Comparison of ENCODE assay signal across 8 cellular contexts in genomic region chr20:31547017-31547675, GRCh38. TPM values are rescaled to one million over a fixed set of nuclear protein-coding genes. Genes with fewer than 3 reads are reported as not detected.
DNase-seq lines count a peak whose midpoint lies in the region; ATAC-seq and TF ChIP-seq lines count a peak whose summit lies in the region.

No MANE protein-coding gene starts in this region.

- H3K27ac ChIP-seq in A673 (ENCODE audit: low read depth, low read length, poor library complexity, severe bottlenecking) (peak overlapping the region; percentile 91), dorsolateral prefrontal cortex (peak overlapping the region in 54 of 59 donors; percentile 15 to 93 (median 79)), right lobe of liver (peak overlapping the region; percentile 62 to 73 (median 67))

- ATAC-seq in GM18520 (IDR thresholded peaks at IDR 0.05; ENCODE audit: unreplicated experiment) (peak; percentile 66), HG03097 (IDR thresholded peaks at IDR 0.05; ENCODE audit: low FRiP score, unreplicated experiment) (peak; percentile 68), right lobe of liver (peak; percentile 79 to 93 (median 88))

- CTCF ChIA-PET in A673 (lab: Charles Lee): interaction anchor here (0.6 kb wide), 2 partner anchors 11 to 253 kb away, joined by 5 to 12 read pairs; no protein-coding TSS in a partner anchor

- POLR2A ChIA-PET in A673 (lab: Charles Lee; ENCODE audit: low non-redundant PET): no interaction called here

- H3K36me3 ChIP-seq in A673 (ENCODE audit: insufficient read depth, low read length, poor library complexity, severe bottlenecking) (peaks cover 30% of the 10 kb centered on the region), right lobe of liver (peaks cover 0 to 37% (median 21%) of the 10 kb centered on the region in 4 donors)

- BruUV-seq in A673 (replicated peaks; lab: Mats Ljungman, UMichigan): no TSS peak

- H3K4me3 ChIP-seq in A673 (ENCODE audit: low read depth, low read length, poor library complexity, severe bottlenecking) (peak overlapping the region; percentile 60), dorsolateral prefrontal cortex (peak overlapping the region; percentile 7 to 81 (median 64)), right lobe of liver (peak overlapping the region; percentile 32 to 60 (median 55))

- H3K27me3 ChIP-seq in A673 (replicated peaks; ENCODE audit: insufficient read depth, low read depth, low read length, poor library complexity) (no peaks in the 10 kb centered on the region), dorsolateral prefrontal cortex (no peaks in the 10 kb centered on the region), right lobe of liver (no peaks in the 10 kb centered on the region)

- WGBS in right lobe of liver (ENCODE audit: insufficient coverage, low coverage, low lambda C conversion rate, missing lambda C conversion rate): 46% methylated on average over 11 of the region's 36 CpGs

- H3K4me1 ChIP-seq in A673 (ENCODE audit: insufficient read depth, low read length, poor library complexity, severe bottlenecking) (peaks cover 4% of the 10 kb centered on the region), right lobe of liver (peaks cover 0 to 4% (median 0%) of the 10 kb centered on the region in 4 donors)

- H3K9me3 ChIP-seq in A673 (ENCODE audit: low read depth, low read length, poor library complexity, severe bottlenecking) (no peaks in the 10 kb centered on the region), right lobe of liver (no peaks in the 10 kb centered on the region)

- TF ChIP-seq POLR2A in right lobe of liver (IDR thresholded peaks at IDR 0.05): peak; percentile 54

- intact Hi-C loops in A673 (cut with micrococcal nuclease; ENCODE audit: unreplicated experiment): no loop called here
- intact Hi-C loops in dorsolateral prefrontal cortex (cut with DNase I): loop anchor here in 1 of 2 donors (5.0 kb wide), 1 partner anchor 35 kb away; the partner anchor contains the start of gene HM13
- intact Hi-C loops in right lobe of liver (cut with DNase I): no loop called here

- TF ChIP-seq CTCF in A673 (conservative IDR thresholded peaks at IDR 0.05; ENCODE audit: low read depth, low read length) (no peak), dorsolateral prefrontal cortex (IDR thresholded peaks at IDR 0.05 in 54 of 56, conservative IDR thresholded peaks at IDR 0.05 in 2 of 56; ENCODE audit: low read depth in 1 of 56, partially characterized antibody in 56 of 56) (peak in 38 of 56 donors; percentile 7 to 52 (median 26)), right lobe of liver (IDR thresholded peaks at IDR 0.05) (no peak)

- DNase-seq in A673 (ENCODE audit: low spot score) (peak; percentile 91), NCI-H510A treated with DMSO at 0.1 percent for 48 hours (lab: John Stamatoyannopoulos, UW) (peak; percentile 84), dorsolateral prefrontal cortex (peak; percentile 71 to 86 (median 80)), right lobe of liver (peak; percentile 84 to 88 (median 86))
- DNase-seq in activated CD4-positive, alpha-beta T cell treated with anti-CD3 and anti-CD28 coated beads, Interleukin-2, amount 50 U/mL, for 24 hours (ENCODE audit: low read depth in 1 of 2, low spot score in 1 of 2): peak; percentile 58 to 78
- DNase-seq in stimulated activated CD4-positive, alpha-beta T cell treated with anti-CD3 and anti-CD28 coated beads, Interleukin-4, amount 100 ng/mL, for 24 hours: peak; percentile 83

RNA-seq across cellular contexts. Expression of gene HM13, which starts 32.9 kb away (rescaled TPM):
- total RNA-seq in A673 (2021) (182 and 196 TPM in 2 replicates), dorsolateral prefrontal cortex (100 to 1,000 TPM in 39 of 120 experiments, 10 to 100 TPM in 81; 70.0 to 134 (median 94.9) TPM), right lobe of liver (100 to 1,000 TPM in 5 of 6 experiments, 10 to 100 TPM in 1; 78.1 to 141 (median 114) TPM)

RNA-seq across cellular contexts. Expression of gene ID1, which starts 57.9 kb away (rescaled TPM):
- 24.6 and 39.3 TPM in 2 replicates for total RNA-seq in A673 (2021)
- total RNA-seq in dorsolateral prefrontal cortex: 100 to 1,000 TPM in 1 of 120 experiments, 10 to 100 TPM in 117, 1 to 10 TPM in 2; 8.0 to 102 (median 36.9) TPM
- total RNA-seq in right lobe of liver: 100 to 1,000 TPM in 2 of 6 experiments, 10 to 100 TPM in 4; 12.9 to 300 (median 35.0) TPM

Comparison
In these comparisons a context has a peak if more than half of its experiments do, and no peak if none do; other contexts are left out.
1. Peak in every context shown above with its lines: DNase-seq, ATAC-seq, H3K4me3 ChIP-seq and H3K27ac ChIP-seq.
2. CTCF ChIP-seq: peak in dorsolateral prefrontal cortex (38 of 56); none in A673 (single experiment) and right lobe of liver (0 of 4).